Comparison of ENCODE assay signal across 21 cellular contexts in the genomic region with DNA sequence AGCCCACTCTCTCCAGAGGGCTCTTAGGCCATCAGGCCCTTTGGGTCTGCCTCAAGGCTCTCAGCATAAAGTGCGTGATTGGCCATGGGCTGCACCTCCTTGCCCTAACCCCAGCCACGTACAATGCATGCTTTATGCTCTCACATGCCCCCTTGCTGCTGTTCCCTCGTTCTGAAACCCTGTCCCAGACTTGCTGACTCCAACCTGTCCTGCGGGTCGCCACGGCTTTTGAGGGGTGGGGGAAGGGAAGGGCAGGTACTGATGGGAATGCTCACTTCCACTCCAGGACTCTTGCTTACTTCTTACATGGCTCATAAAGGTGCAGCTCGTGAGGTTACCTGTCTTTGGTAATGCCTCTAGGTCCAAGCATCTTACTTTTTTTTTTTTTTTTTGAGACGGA. TPM values are rescaled to one million over a fixed set of nuclear protein-coding genes. Genes with fewer than 3 reads are reported as not detected.
DNase-seq lines count a peak whose midpoint lies in the region; ATAC-seq, FAIRE-seq and TF ChIP-seq lines count a peak whose summit lies in the region.
"Had no signal": no experiment of that assay in that cellular context is flagged by ENCODE, and none has a peak within 500 bp of the region (broad histone marks: within the 10 kb centered on the region; RNA-seq: fewer than 3 reads in every experiment).

No MANE protein-coding gene starts in this region.

- H3K4me2 ChIP-seq in K562 (ENCODE audit: insufficient read depth, low read length) (peak overlapping the region; percentile 38), hepatocyte (no peak overlapping the region)
- H3K4me2 ChIP-seq: BLaER1 had no signal

- H3K9me3 Mint-ChIP-seq in activated CD4-positive, alpha-beta memory T cell treated with anti-CD3 and anti-CD28 coated beads, Interleukin-2, amount 10 ng/mL, durations not matched to agents 7 days and 5 days = peaks cover 6% of the 10 kb centered on the region
- H3K9me3 Mint-ChIP-seq in activated CD4-positive, alpha-beta memory T cell treated with anti-CD3 and anti-CD28 coated beads for 36 hours = peaks cover 5% of the 10 kb centered on the region
- no peaks in the 10 kb centered on the region for H3K9me3 Mint-ChIP-seq in effector memory CD8-positive, alpha-beta T cell

- no peak for FAIRE-seq in K562 (lab: Jason Lieb, UNC)
- FAIRE-seq: D721Med had no signal

- H3K9me3 ChIP-seq in K562 (replicated peaks; ENCODE audit: control insufficient read depth, insufficient read depth, low read depth, low read length) = peaks cover 8% of the 10 kb centered on the region
- H3K9me3 ChIP-seq in hepatocyte (ENCODE audit: low read depth) = no peaks in the 10 kb centered on the region

- TF ChIP-seq CTCF in K562 (IDR thresholded peaks at IDR 0.05 in 2 of 3, conservative IDR thresholded peaks at IDR 0.05 in 1 of 3; ENCODE audit: insufficient read depth in 2 of 3, low read depth in 1 of 3, low read length in 3 of 3) (no peak), hepatocyte (IDR thresholded peaks at IDR 0.05; ENCODE audit: poor library complexity) (no peak)

- 14% methylated on average over 7 of the region's 8 CpGs for WGBS in K562 (ENCODE audit: insufficient coverage, low coverage, missing lambda C conversion rate)
- 34% methylated on average over 8 of the region's 8 CpGs for WGBS in hepatocyte (ENCODE audit: low lambda C conversion rate, missing lambda C conversion rate)

- 0 out of 2 replicates have a peak overlapping the region, but pooled peaks have one; percentile 44 for H2AFZ ChIP-seq in K562 (ENCODE audit: low read depth, low read length)
- no peak overlapping the region for H2AFZ ChIP-seq in hepatocyte

- H3K27ac ChIP-seq in K562 (ENCODE audit: extremely low read depth, low read depth, low read length) (no peak overlapping the region), hepatocyte (no peak overlapping the region)
- H3K27ac ChIP-seq: BLaER1, SK-N-MC had no signal

- TF ChIP-seq POLR2A in K562 (conservative IDR thresholded peaks at IDR 0.05) = no peak

- peak overlapping the region; percentile 7 for H3K27ac Mint-ChIP-seq in activated CD4-positive, alpha-beta memory T cell treated with anti-CD3 and anti-CD28 coated beads, Interleukin-2, amount 10 ng/mL, durations not matched to agents 7 days and 5 days
- H3K27ac Mint-ChIP-seq in activated CD4-positive, alpha-beta memory T cell treated with anti-CD3 and anti-CD28 coated beads for 36 hours = no peak overlapping the region
- no peak overlapping the region for H3K27ac Mint-ChIP-seq in effector memory CD8-positive, alpha-beta T cell
- H3K27ac Mint-ChIP-seq: CD8-positive, alpha-beta T cell had no signal

- H3K27me3 Mint-ChIP-seq in activated CD4-positive, alpha-beta memory T cell treated with anti-CD3 and anti-CD28 coated beads, Interleukin-2, amount 10 ng/mL, durations not matched to agents 7 days and 5 days = no peaks in the 10 kb centered on the region
- H3K27me3 Mint-ChIP-seq in activated CD4-positive, alpha-beta memory T cell treated with anti-CD3 and anti-CD28 coated beads for 36 hours = no peaks in the 10 kb centered on the region
- H3K27me3 Mint-ChIP-seq in effector memory CD8-positive, alpha-beta T cell = peaks cover 0 to 5% of the 10 kb centered on the region in 2 donors
- H3K27me3 Mint-ChIP-seq: IgD-negative memory B cell had no signal

- H3K36me3 Mint-ChIP-seq in activated CD4-positive, alpha-beta memory T cell treated with anti-CD3 and anti-CD28 coated beads, Interleukin-2, amount 10 ng/mL, durations not matched to agents 7 days and 5 days (ENCODE audit: low read depth) = no peaks in the 10 kb centered on the region
- H3K36me3 Mint-ChIP-seq in activated CD4-positive, alpha-beta memory T cell treated with anti-CD3 and anti-CD28 coated beads for 36 hours = no peaks in the 10 kb centered on the region
- peaks cover 5% of the 10 kb centered on the region for H3K36me3 Mint-ChIP-seq in effector memory CD8-positive, alpha-beta T cell (ENCODE audit: insufficient read depth)
- H3K36me3 Mint-ChIP-seq: CD8-positive, alpha-beta T cell had no signal

- TF ChIP-seq RAD21 in K562 (CRISPR knock-in tag; conservative IDR thresholded peaks at IDR 0.05 in 1 of 2, IDR thresholded peaks at IDR 0.05 in 1 of 2) = no peak

- H3K4me3 ChIP-seq in K562 (no peak overlapping the region), hepatocyte (no peak overlapping the region)
- H3K4me3 ChIP-seq: BLaER1, SK-N-MC had no signal

- H3K4me1 Mint-ChIP-seq in activated CD4-positive, alpha-beta memory T cell treated with anti-CD3 and anti-CD28 coated beads, Interleukin-2, amount 10 ng/mL, durations not matched to agents 7 days and 5 days = no peaks in the 10 kb centered on the region
- no peaks in the 10 kb centered on the region for H3K4me1 Mint-ChIP-seq in activated CD4-positive, alpha-beta memory T cell treated with anti-CD3 and anti-CD28 coated beads for 36 hours (ENCODE audit: low read depth)
- H3K4me1 Mint-ChIP-seq in effector memory CD8-positive, alpha-beta T cell (ENCODE audit: low read depth in 2 of 2) = peaks cover 0 to under 1% of the 10 kb centered on the region in 2 donors

- no TSS peak for BruUV-seq in K562 (replicated peaks; lab: Mats Ljungman, UMichigan)

- H3K9ac ChIP-seq in K562 (ENCODE audit: insufficient read depth in 1 of 2, low read depth in 2 of 2, low read length in 2 of 2) = peak overlapping the region in 1 of 2 experiments; percentile 53; a peak in 1 of 4 replicates
- H3K9ac ChIP-seq: BLaER1 had no signal

- POLR2A ChIA-PET in activated CD4-positive, alpha-beta memory T cell treated with anti-CD3 and anti-CD28 coated beads, Interleukin-2, amount 10 ng/mL, durations not matched to agents 7 days and 5 days (lab: Charles Lee) = interaction anchor here (1.2 kb wide), 1 partner anchor 56 kb away, joined by 3 read pairs; no protein-coding TSS in a partner anchor
- POLR2A ChIA-PET in activated CD4-positive, alpha-beta memory T cell treated with anti-CD3 and anti-CD28 coated beads for 36 hours (lab: Charles Lee) = no interaction called here
- POLR2A ChIA-PET in K562 (lab: Yijun Ruan, JAX) = interaction anchor here (0.7 kb wide), 1 partner anchor 22 kb away, joined by 4 read pairs; no protein-coding TSS in a partner anchor

- intact Hi-C loops in activated CD4-positive, alpha-beta memory T cell treated with anti-CD3 and anti-CD28 coated beads for 36 hours (cut with micrococcal nuclease) = no loop called here
- intact Hi-C loops in K562 (cut with micrococcal nuclease) = no loop called here

- H3K27me3 ChIP-seq in K562 (ENCODE audit: control insufficient read depth in 2 of 2, insufficient read depth in 2 of 2, low read length in 2 of 2) = peaks cover 15 to 20% of the 10 kb centered on the region in 2 experiments; a peak in 4 of 5 replicates
- no peaks in the 10 kb centered on the region for H3K27me3 ChIP-seq in hepatocyte
- H3K27me3 ChIP-seq: BLaER1 had no signal

- no peak for TF ChIP-seq EP300 in K562 (IDR thresholded peaks at IDR 0.05; ENCODE audit: low read length)

- H3K4me3 Mint-ChIP-seq in activated CD4-positive, alpha-beta memory T cell treated with anti-CD3 and anti-CD28 coated beads, Interleukin-2, amount 10 ng/mL, durations not matched to agents 7 days and 5 days = no peak overlapping the region
- H3K4me3 Mint-ChIP-seq in activated CD4-positive, alpha-beta memory T cell treated with anti-CD3 and anti-CD28 coated beads for 36 hours = no peak overlapping the region
- no peak overlapping the region for H3K4me3 Mint-ChIP-seq in effector memory CD8-positive, alpha-beta T cell
- H3K4me3 Mint-ChIP-seq: CD8-positive, alpha-beta T cell had no signal

- H4K20me1 ChIP-seq in K562 (replicated peaks; ENCODE audit: control insufficient read depth, insufficient read depth, low read length) (no peaks in the 10 kb centered on the region), hepatocyte (ENCODE audit: insufficient read depth, poor library complexity, severe bottlenecking) (no peaks in the 10 kb centered on the region)
- H4K20me1 ChIP-seq: BLaER1 had no signal

- no peaks in the 10 kb centered on the region for H3K9me2 ChIP-seq in hepatocyte (replicated peaks; ENCODE audit: insufficient read depth)

- in situ Hi-C loops in K562 (cut with MboI) = no loop called here

- H3K79me2 ChIP-seq in K562 (ENCODE audit: control insufficient read depth, insufficient read depth, low read length) (no peaks in the 10 kb centered on the region), hepatocyte (no peaks in the 10 kb centered on the region)

- H3K4me1 ChIP-seq in K562 (replicated peaks in 1 of 2; ENCODE audit: control insufficient read depth in 2 of 2, insufficient read depth in 2 of 2, low read length in 2 of 2) (peaks cover 2 to 3% of the 10 kb centered on the region in 2 experiments; a peak in 2 of 5 replicates), hepatocyte (ENCODE audit: insufficient read depth) (peaks cover 9% of the 10 kb centered on the region)
- H3K4me1 ChIP-seq: BLaER1 had no signal

- ATAC-seq in K562 = peak; percentile 19; the same call in 2 of the 3 replicates
- no peak for ATAC-seq in effector memory CD8-positive, alpha-beta T cell (replicated peaks)
- ATAC-seq: CD8-positive, alpha-beta T cell had no signal

- no peaks in the 10 kb centered on the region for H3K9me1 ChIP-seq in K562 (ENCODE audit: control insufficient read depth, insufficient read depth, low read length)

- no peak for DNase-seq in activated CD4-positive, alpha-beta memory T cell treated with anti-CD3 and anti-CD28 coated beads, Interleukin-2, amount 10 ng/mL, durations not matched to agents 7 days and 5 days
- DNase-seq in activated CD4-positive, alpha-beta memory T cell treated with anti-CD3 and anti-CD28 coated beads for 36 hours = no peak
- DNase-seq in K562 (ENCODE audit: extremely low read depth in 1 of 4, low spot score in 3 of 4) (peak in 1 of 4 experiments; percentile 16), left kidney (ENCODE audit: low read depth, low spot score) (peak; percentile 39), hepatocyte (ENCODE audit: low spot score) (no peak), pons (ENCODE audit: low spot score) (no peak), RKO (ENCODE audit: low spot score) (no peak)
- DNase-seq in effector memory CD8-positive, alpha-beta T cell = no peak
- DNase-seq: CD8-positive, alpha-beta T cell; DMS79; GOT3; NCI-H1105 treated with DMSO at 0.1 percent for 48 hours; NCI-H1694 treated with DMSO at 0.1 percent for 48 hours; NCI-H510A had no signal

- CTCF ChIA-PET in activated CD4-positive, alpha-beta memory T cell treated with anti-CD3 and anti-CD28 coated beads, Interleukin-2, amount 10 ng/mL, durations not matched to agents 7 days and 5 days (lab: Charles Lee) = interaction anchor here (0.5 kb wide), 1 partner anchor 1539 kb away, joined by 4 read pairs; no protein-coding TSS in a partner anchor
- CTCF ChIA-PET in activated CD4-positive, alpha-beta memory T cell treated with anti-CD3 and anti-CD28 coated beads for 36 hours (lab: Charles Lee) = interaction anchor here (1.4 kb wide), 1 partner anchor 174 kb away, joined by 3 read pairs; no protein-coding TSS in a partner anchor
- CTCF ChIA-PET in K562 (lab: Yijun Ruan, JAX; ENCODE audit: low intra/inter-chr PET ratio) = no interaction called here

- no peaks in the 10 kb centered on the region for H3K36me3 ChIP-seq in K562 (ENCODE audit: control insufficient read depth, insufficient read depth, low read length)
- no peaks in the 10 kb centered on the region for H3K36me3 ChIP-seq in hepatocyte (replicated peaks; ENCODE audit: insufficient read depth, low read depth)
- H3K36me3 ChIP-seq: BLaER1 had no signal

RNA-seq across cellular contexts. Expression of a gene that starts 6.0 kb away (rescaled TPM):
- total RNA-seq in activated CD4-positive, alpha-beta memory T cell treated with anti-CD3 and anti-CD28 coated beads, Interleukin-2, amount 10 ng/mL, durations not matched to agents 7 days and 5 days = 1 to 10 TPM in 1 of 2 experiments, under 1 TPM in 1; 0.40 to 1.3 TPM
- 1 to 10 TPM; 1.5 to 1.6 TPM for total RNA-seq in activated CD4-positive, alpha-beta memory T cell treated with anti-CD3 and anti-CD28 coated beads for 36 hours
- not detected in 2 replicates for total RNA-seq in K562 (2011; cell fraction: chromatin; rRNA removed; ENCODE audit: low replicate concordance)
- 0.50 TPM in 1 of 2 replicates, not detected in the other for total RNA-seq in K562 (2011; cell fraction: nucleolus; rRNA removed)
- total RNA-seq in K562 (2011; cell fraction: nucleoplasm; rRNA removed) = not detected in 2 replicates
- total RNA-seq in K562 (2014; rRNA removed) (0.09 TPM in 1 of 2 replicates, not detected in the other), K562 (2014; rRNA removed; fragmentation: Illumina TruSeq; extraction: Trizol) (0.36 TPM in 1 of 2 replicates, not detected in the other), K562 (2015; rRNA removed; fragmentation: Illumina TruSeq; extraction: Trizol) (not detected in 2 replicates), K562 (2021) (0.13 and 0.35 TPM in 2 replicates), hepatocyte (0.83 and 1.4 TPM in 2 replicates)
- polyA plus RNA-seq in K562 (2011; rRNA removed) (0.26 and 0.45 TPM in 2 replicates), K562 (2014; fragmentation: Illumina TruSeq; extraction: Trizol) (0.36 TPM in 1 of 2 replicates, not detected in the other), K562 (2014; fragmentation: Nextera tagmentation; extraction: Ambion mirVana) (under 1 TPM in 1 of 2 experiments, not detected in 1; 0.13 TPM), K562 (2014; rRNA removed) (0.58 TPM in 1 of 2 replicates, not detected in the other), hepatocyte (2.5 and 3.2 TPM in 2 replicates)
- 0.07 and 0.21 TPM in 2 replicates for polyA plus RNA-seq in K562 (2011; cell fraction: cytosol; rRNA removed)
- 1.4 TPM in 2 replicates for polyA plus RNA-seq in K562 (2011; cell fraction: nucleus; rRNA removed)
- 0.26 and 1.6 TPM in 2 replicates for polyA plus RNA-seq in K562 (2012)
- 0.18 and 0.46 TPM in 2 replicates for polyA minus RNA-seq in K562 (2011; rRNA and poly(A)+ RNA removed)
- polyA minus RNA-seq in K562 (2011; cell fraction: cytosol; rRNA and poly(A)+ RNA removed) = not detected in 2 replicates
- 0.27 TPM in 1 of 2 replicates, not detected in the other for polyA minus RNA-seq in K562 (2011; cell fraction: nucleus; rRNA and poly(A)+ RNA removed)
- total RNA-seq: G401 had no signal

RNA-seq across cellular contexts. Expression of a gene that starts 33.6 kb away (rescaled TPM):
- total RNA-seq in activated CD4-positive, alpha-beta memory T cell treated with anti-CD3 and anti-CD28 coated beads, Interleukin-2, amount 10 ng/mL, durations not matched to agents 7 days and 5 days = not detected
- total RNA-seq in activated CD4-positive, alpha-beta memory T cell treated with anti-CD3 and anti-CD28 coated beads for 36 hours = not detected
- total RNA-seq in K562 (2011; cell fraction: chromatin; rRNA removed; ENCODE audit: low replicate concordance) = not detected in 2 replicates
- not detected in 2 replicates for total RNA-seq in K562 (2011; cell fraction: nucleolus; rRNA removed)
- not detected in 2 replicates for total RNA-seq in K562 (2011; cell fraction: nucleoplasm; rRNA removed)
- total RNA-seq in K562 (2014; rRNA removed) (not detected in 2 replicates), K562 (2014; rRNA removed; fragmentation: Illumina TruSeq; extraction: Trizol) (not detected in 2 replicates), K562 (2015; rRNA removed; fragmentation: Illumina TruSeq; extraction: Trizol) (not detected in 2 replicates), K562 (2021) (not detected in 2 replicates), hepatocyte (not detected in 2 replicates)
- polyA plus RNA-seq in K562 (2011; rRNA removed) (not detected in 2 replicates), K562 (2014; fragmentation: Illumina TruSeq; extraction: Trizol) (not detected in 2 replicates), K562 (2014; fragmentation: Nextera tagmentation; extraction: Ambion mirVana) (not detected), K562 (2014; rRNA removed) (not detected in 2 replicates), hepatocyte (not detected in 2 replicates)
- polyA plus RNA-seq in K562 (2011; cell fraction: cytosol; rRNA removed) = not detected in 2 replicates
- not detected in 2 replicates for polyA plus RNA-seq in K562 (2011; cell fraction: nucleus; rRNA removed)
- polyA plus RNA-seq in K562 (2012) = not detected in 2 replicates
- not detected in 2 replicates for polyA minus RNA-seq in K562 (2011; rRNA and poly(A)+ RNA removed)
- not detected in 2 replicates for polyA minus RNA-seq in K562 (2011; cell fraction: cytosol; rRNA and poly(A)+ RNA removed)
- not detected in 2 replicates for polyA minus RNA-seq in K562 (2011; cell fraction: nucleus; rRNA and poly(A)+ RNA removed)
- total RNA-seq: CD8-positive, alpha-beta T cell; G401; LHCN-M2 had no signal
- polyA plus RNA-seq: IgD-negative memory B cell had no signal

RNA-seq across cellular contexts. Expression of a gene that starts 38.0 kb away (rescaled TPM):
- not detected for total RNA-seq in activated CD4-positive, alpha-beta memory T cell treated with anti-CD3 and anti-CD28 coated beads, Interleukin-2, amount 10 ng/mL, durations not matched to agents 7 days and 5 days
- not detected for total RNA-seq in activated CD4-positive, alpha-beta memory T cell treated with anti-CD3 and anti-CD28 coated beads for 36 hours
- total RNA-seq in K562 (2011; cell fraction: chromatin; rRNA removed; ENCODE audit: low replicate concordance) = not detected in 2 replicates
- total RNA-seq in K562 (2011; cell fraction: nucleolus; rRNA removed) = not detected in 2 replicates
- total RNA-seq in K562 (2011; cell fraction: nucleoplasm; rRNA removed) = not detected in 2 replicates
- total RNA-seq in K562 (2014; rRNA removed) (not detected in 2 replicates), K562 (2014; rRNA removed; fragmentation: Illumina TruSeq; extraction: Trizol) (not detected in 2 replicates), K562 (2015; rRNA removed; fragmentation: Illumina TruSeq; extraction: Trizol) (not detected in 2 replicates), K562 (2021) (not detected in 2 replicates), hepatocyte (not detected in 2 replicates)
- polyA plus RNA-seq in K562 (2011; rRNA removed) (not detected in 2 replicates), K562 (2014; fragmentation: Illumina TruSeq; extraction: Trizol) (not detected in 2 replicates), K562 (2014; fragmentation: Nextera tagmentation; extraction: Ambion mirVana) (not detected), K562 (2014; rRNA removed) (not detected in 2 replicates), hepatocyte (not detected in 2 replicates)
- polyA plus RNA-seq in K562 (2011; cell fraction: cytosol; rRNA removed) = not detected in 2 replicates
- not detected in 2 replicates for polyA plus RNA-seq in K562 (2011; cell fraction: nucleus; rRNA removed)
- polyA plus RNA-seq in K562 (2012) = not detected in 2 replicates
- not detected in 2 replicates for polyA minus RNA-seq in K562 (2011; rRNA and poly(A)+ RNA removed)
- polyA minus RNA-seq in K562 (2011; cell fraction: cytosol; rRNA and poly(A)+ RNA removed) = not detected in 2 replicates
- not detected in 2 replicates for polyA minus RNA-seq in K562 (2011; cell fraction: nucleus; rRNA and poly(A)+ RNA removed)
- total RNA-seq: A172; CD8-positive, alpha-beta T cell; G401; LHCN-M2 had no signal
- polyA plus RNA-seq: IgD-negative memory B cell had no signal

RNA-seq across cellular contexts. Expression of a gene that starts 54.1 kb away (rescaled TPM):
- 10 to 100 TPM; 51.1 to 51.5 TPM for total RNA-seq in activated CD4-positive, alpha-beta memory T cell treated with anti-CD3 and anti-CD28 coated beads, Interleukin-2, amount 10 ng/mL, durations not matched to agents 7 days and 5 days
- 100 to 1,000 TPM; 111 to 112 TPM for total RNA-seq in activated CD4-positive, alpha-beta memory T cell treated with anti-CD3 and anti-CD28 coated beads for 36 hours
- total RNA-seq in K562 (2011; cell fraction: chromatin; rRNA removed; ENCODE audit: low replicate concordance) = 23.5 and 58.7 TPM in 2 replicates
- total RNA-seq in K562 (2011; cell fraction: nucleolus; rRNA removed) = 14.5 and 19.2 TPM in 2 replicates
- 38.3 and 72.2 TPM in 2 replicates for total RNA-seq in K562 (2011; cell fraction: nucleoplasm; rRNA removed)
- total RNA-seq in K562 (2014; rRNA removed) (75.0 and 82.8 TPM in 2 replicates), K562 (2014; rRNA removed; fragmentation: Illumina TruSeq; extraction: Trizol) (54.2 and 65.9 TPM in 2 replicates), K562 (2015; rRNA removed; fragmentation: Illumina TruSeq; extraction: Trizol) (39.9 and 43.8 TPM in 2 replicates), K562 (2021) (92.0 and 104 TPM in 2 replicates), hepatocyte (73.6 and 78.8 TPM in 2 replicates)
- polyA plus RNA-seq in K562 (2011; rRNA removed) (59.7 and 86.1 TPM in 2 replicates), K562 (2014; fragmentation: Illumina TruSeq; extraction: Trizol) (128 and 151 TPM in 2 replicates), K562 (2014; fragmentation: Nextera tagmentation; extraction: Ambion mirVana) (10 to 100 TPM; 32.7 to 46.1 TPM), K562 (2014; rRNA removed) (76.6 and 76.8 TPM in 2 replicates), hepatocyte (233 and 254 TPM in 2 replicates)
- 22.1 and 33.5 TPM in 2 replicates for polyA plus RNA-seq in K562 (2011; cell fraction: cytosol; rRNA removed)
- polyA plus RNA-seq in K562 (2011; cell fraction: nucleus; rRNA removed) = 22.5 and 23.2 TPM in 2 replicates
- 43.9 and 85.0 TPM in 2 replicates for polyA plus RNA-seq in K562 (2012)
- polyA minus RNA-seq in K562 (2011; rRNA and poly(A)+ RNA removed) = 71.5 and 74.0 TPM in 2 replicates
- polyA minus RNA-seq in K562 (2011; cell fraction: cytosol; rRNA and poly(A)+ RNA removed) = 31.1 and 38.9 TPM in 2 replicates
- 13.3 and 18.5 TPM in 2 replicates for polyA minus RNA-seq in K562 (2011; cell fraction: nucleus; rRNA and poly(A)+ RNA removed)

RNA-seq across cellular contexts. Expression of a gene that starts 54.3 kb away (rescaled TPM):
- not detected for total RNA-seq in activated CD4-positive, alpha-beta memory T cell treated with anti-CD3 and anti-CD28 coated beads, Interleukin-2, amount 10 ng/mL, durations not matched to agents 7 days and 5 days
- not detected for total RNA-seq in activated CD4-positive, alpha-beta memory T cell treated with anti-CD3 and anti-CD28 coated beads for 36 hours
- total RNA-seq in K562 (2011; cell fraction: chromatin; rRNA removed; ENCODE audit: low replicate concordance) = not detected in 2 replicates
- not detected in 2 replicates for total RNA-seq in K562 (2011; cell fraction: nucleolus; rRNA removed)
- not detected in 2 replicates for total RNA-seq in K562 (2011; cell fraction: nucleoplasm; rRNA removed)
- total RNA-seq in K562 (2014; rRNA removed) = not detected in 2 replicates
- not detected in 2 replicates for total RNA-seq in K562 (2014; rRNA removed; fragmentation: Illumina TruSeq; extraction: Trizol)
- total RNA-seq in K562 (2015; rRNA removed; fragmentation: Illumina TruSeq; extraction: Trizol) = not detected in 2 replicates
- total RNA-seq in K562 (2021) = 2.4 and 2.9 TPM in 2 replicates
- polyA plus RNA-seq in K562 (2011; rRNA removed) = not detected in 2 replicates
- not detected in 2 replicates for polyA plus RNA-seq in K562 (2011; cell fraction: cytosol; rRNA removed)
- not detected in 2 replicates for polyA plus RNA-seq in K562 (2011; cell fraction: nucleus; rRNA removed)
- not detected in 2 replicates for polyA plus RNA-seq in K562 (2012)
- not detected in 2 replicates for polyA plus RNA-seq in K562 (2014; fragmentation: Illumina TruSeq; extraction: Trizol)
- polyA plus RNA-seq in K562 (2014; fragmentation: Nextera tagmentation; extraction: Ambion mirVana) = not detected
- polyA plus RNA-seq in K562 (2014; rRNA removed) = not detected in 2 replicates
- polyA minus RNA-seq in K562 (2011; rRNA and poly(A)+ RNA removed) = not detected in 2 replicates
- not detected in 2 replicates for polyA minus RNA-seq in K562 (2011; cell fraction: cytosol; rRNA and poly(A)+ RNA removed)
- not detected in 2 replicates for polyA minus RNA-seq in K562 (2011; cell fraction: nucleus; rRNA and poly(A)+ RNA removed)
- not detected in 2 replicates for total RNA-seq in hepatocyte
- 0.88 and 1.2 TPM in 2 replicates for polyA plus RNA-seq in hepatocyte
- total RNA-seq: A172; CD8-positive, alpha-beta T cell; G401; LHCN-M2 had no signal
- polyA plus RNA-seq: IgD-negative memory B cell had no signal
